Comparison of ENCODE assay signal across 22 cellular contexts in the genomic region with DNA sequence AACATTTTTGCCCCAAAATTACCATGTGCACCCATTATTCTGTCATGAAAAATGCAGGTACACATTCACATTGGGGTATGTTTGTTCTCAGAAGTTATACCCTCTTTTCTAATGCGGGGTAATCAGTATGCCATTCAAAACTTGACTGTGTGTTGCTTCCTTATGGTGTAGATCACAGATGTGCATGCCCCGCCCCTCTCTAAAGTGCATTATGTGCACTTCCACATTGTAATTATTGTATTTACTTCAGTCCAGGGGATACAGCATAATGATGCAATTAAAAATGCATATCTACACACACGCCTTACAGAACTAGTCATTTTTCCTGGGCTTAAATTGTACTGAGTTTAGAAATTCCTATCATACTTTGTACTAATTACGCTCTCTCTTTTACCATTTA. TPM values are rescaled to one million over a fixed set of nuclear protein-coding genes. Genes with fewer than 3 reads are reported as not detected.
A peak's percentile ranks its signal among the peaks of the same experiment; 100 is the strongest.
DNase-seq lines count a peak whose midpoint lies in the region; ATAC-seq, FAIRE-seq and TF ChIP-seq lines count a peak whose summit lies in the region.
"Had no signal": no experiment of that assay in that cellular context is flagged by ENCODE, and none has a peak within 500 bp of the region (broad histone marks: within the 10 kb centered on the region; RNA-seq: fewer than 3 reads in every experiment).

No MANE protein-coding gene starts in this region.

- H3K27me3 ChIP-seq in GM12878 (replicated peaks in 1 of 2; ENCODE audit: control insufficient read depth in 2 of 2, insufficient read depth in 2 of 2, low read length in 1 of 2) (no peaks in the 10 kb centered on the region; a peak in 1 of 4 replicates), small intestine (ENCODE audit: control insufficient read depth in 2 of 2, insufficient read depth in 2 of 2, low read length in 2 of 2) (no peaks in the 10 kb centered on the region)

- ATAC-seq in GM12878 (peak; percentile 42), mucosa of descending colon (peak; percentile 80)
- ATAC-seq in activated T-helper 17 cell treated with anti-CD3 and anti-CD28 coated beads, Interleukin-2, amount 50 U/mL, for 72 hours (replicated peaks), result no peak
- ATAC-seq: HCT116 had no signal

- H3K27ac ChIP-seq in GM12878 (ENCODE audit: control insufficient read depth, insufficient read depth), result no peak overlapping the region
- no peak overlapping the region for H3K27ac ChIP-seq in small intestine (ENCODE audit: low read depth in 1 of 2, low read length in 1 of 2)
- H3K27ac ChIP-seq: GM23248 had no signal

- H3K4me3 ChIP-seq in GM12878 (no peak overlapping the region), mucosa of descending colon (no peak overlapping the region), small intestine (ENCODE audit: low read depth in 1 of 2, low read length in 2 of 2) (no peak overlapping the region)
- H3K4me3 ChIP-seq: GM23248 had no signal

- H3K9me3 ChIP-seq in GM12878 (replicated peaks; ENCODE audit: control insufficient read depth, insufficient read depth, low read length) (no peaks in the 10 kb centered on the region), mucosa of descending colon (no peaks in the 10 kb centered on the region), small intestine (ENCODE audit: control insufficient read depth, low read depth) (no peaks in the 10 kb centered on the region)

- intact Hi-C loops in GM12878 (cut with micrococcal nuclease; ENCODE audit: unreplicated experiment) (no loop called here), mucosa of descending colon (cut with DNase I, micrococcal nuclease) (no loop called here)

- FAIRE-seq in GM12878 (lab: Jason Lieb, UNC), result no peak
- no peak for FAIRE-seq in small intestine (lab: Jason Lieb, UNC)
- FAIRE-seq: GM12892 had no signal

- 51% methylated on average over 4 of the region's 4 CpGs for WGBS in GM12878 (ENCODE audit: insufficient coverage, insufficient replicate concordance, low lambda C conversion rate, missing lambda C conversion rate)
- WGBS in small intestine, 3 donors, result 74 to 87% (median 76%) methylated on average over 4 of the region's 4 CpGs

- H3K27ac Mint-ChIP-seq in immature natural killer cell, result no peak overlapping the region
- no peak overlapping the region for H3K27ac Mint-ChIP-seq in activated T-helper 17 cell treated with anti-CD3 and anti-CD28 coated beads, Interleukin-2, amount 50 U/mL, for 72 hours
- H3K27ac Mint-ChIP-seq: CD4-positive, alpha-beta memory T cell; H9 had no signal

- H2AFZ ChIP-seq in GM12878 (ENCODE audit: control insufficient read depth, low read depth, low read length), result no peak overlapping the region
- H2AFZ ChIP-seq: GM23248 had no signal

- TF ChIP-seq RAD21 in GM12878 (IDR thresholded peaks at IDR 0.05; ENCODE audit: insufficient read depth, low read depth, low read length), result no peak

- TF ChIP-seq POLR2A in GM12878 (IDR thresholded peaks at IDR 0.05; ENCODE audit: low read depth, low read length), result no peak

- CTCF ChIA-PET in GM12878 (lab: Yijun Ruan, JAX), result no interaction called here

- H3K27me3 Mint-ChIP-seq in immature natural killer cell (ENCODE audit: low read depth in 3 of 3), result peaks cover 0 to 4% (median 0%) of the 10 kb centered on the region in 3 donors
- peaks cover 11% of the 10 kb centered on the region for H3K27me3 Mint-ChIP-seq in activated T-helper 17 cell treated with anti-CD3 and anti-CD28 coated beads, Interleukin-2, amount 50 U/mL, for 72 hours

- H3K36me3 ChIP-seq in GM12878 (ENCODE audit: control insufficient read depth in 2 of 2, insufficient read depth in 2 of 2, low read length in 1 of 2), result no peaks in the 10 kb centered on the region
- H3K36me3 ChIP-seq in mucosa of descending colon (ENCODE audit: low read depth), result no peaks in the 10 kb centered on the region
- H3K36me3 ChIP-seq in small intestine (ENCODE audit: control insufficient read depth in 2 of 2, insufficient read depth in 2 of 2, low read length in 2 of 2), result no peaks in the 10 kb centered on the region

- no peak overlapping the region for H3K4me3 Mint-ChIP-seq in immature natural killer cell
- H3K4me3 Mint-ChIP-seq in activated T-helper 17 cell treated with anti-CD3 and anti-CD28 coated beads, Interleukin-2, amount 50 U/mL, for 72 hours, result no peak overlapping the region
- H3K4me3 Mint-ChIP-seq: CD4-positive, alpha-beta memory T cell; H9 had no signal

- H3K4me1 ChIP-seq in GM12878 (ENCODE audit: control insufficient read depth, insufficient read depth, low read length) (no peaks in the 10 kb centered on the region), mucosa of descending colon (ENCODE audit: low read depth) (peaks cover 10% of the 10 kb centered on the region), small intestine (ENCODE audit: control insufficient read depth in 2 of 2, insufficient read depth in 1 of 2, low read depth in 1 of 2, low read length in 1 of 2) (no peaks in the 10 kb centered on the region)

- H3K9me3 Mint-ChIP-seq in immature natural killer cell, result no peaks in the 10 kb centered on the region
- no peaks in the 10 kb centered on the region for H3K9me3 Mint-ChIP-seq in activated T-helper 17 cell treated with anti-CD3 and anti-CD28 coated beads, Interleukin-2, amount 50 U/mL, for 72 hours
- H3K9me3 Mint-ChIP-seq: CD4-positive, alpha-beta memory T cell; H9 had no signal

- RAD21 ChIA-PET in GM12878 (lab: Charles Lee; ENCODE audit: unreplicated experiment), result no interaction called here

- no peaks in the 10 kb centered on the region for H3K36me3 Mint-ChIP-seq in immature natural killer cell
- no peaks in the 10 kb centered on the region for H3K36me3 Mint-ChIP-seq in activated T-helper 17 cell treated with anti-CD3 and anti-CD28 coated beads, Interleukin-2, amount 50 U/mL, for 72 hours (ENCODE audit: low read depth)
- H3K36me3 Mint-ChIP-seq: CD4-positive, alpha-beta memory T cell had no signal

- DNase-seq in NCI-H69 (lab: John Stamatoyannopoulos, UW) (peak; percentile 67), GM12878 (ENCODE audit: low read depth, low spot score) (no peak), mucosa of descending colon (peak in 1 of 3 donors; percentile 78), small intestine (peak; percentile 12), immature natural killer cell (no peak), NCI-H774 (lab: John Stamatoyannopoulos, UW) (no peak), amniotic stem cell (lab: John Stamatoyannopoulos, UW) (no peak)
- DNase-seq: C1 segment of cervical spinal cord; Calu3; CD4-positive, alpha-beta memory T cell; COR-L47; DMS53; DMS79 treated with DMSO at 0.1 percent for 48 hours; GF-D8; GM23248; H9 had no signal

- H3K4me2 ChIP-seq in GM12878 (ENCODE audit: control insufficient read depth, insufficient read depth), result no peak overlapping the region

- no peak overlapping the region for H3K9ac ChIP-seq in GM12878 (ENCODE audit: control insufficient read depth, insufficient read depth, low read length)
- H3K9ac ChIP-seq: GM23248 had no signal

- no peaks in the 10 kb centered on the region for H3K4me1 Mint-ChIP-seq in immature natural killer cell
- peaks cover 5% of the 10 kb centered on the region for H3K4me1 Mint-ChIP-seq in activated T-helper 17 cell treated with anti-CD3 and anti-CD28 coated beads, Interleukin-2, amount 50 U/mL, for 72 hours
- H3K4me1 Mint-ChIP-seq: H9 had no signal

- POLR2A ChIA-PET in GM12878 (lab: Charles Lee), result no interaction called here

- no peaks in the 10 kb centered on the region for H4K20me1 ChIP-seq in GM12878 (ENCODE audit: control insufficient read depth, insufficient read depth)

- H3K79me2 ChIP-seq in GM12878 (ENCODE audit: control insufficient read depth, insufficient read depth, low read length), result no peaks in the 10 kb centered on the region

- TF ChIP-seq CTCF in GM12878 (IDR thresholded peaks at IDR 0.05 in 2 of 3, conservative IDR thresholded peaks at IDR 0.05 in 1 of 3; ENCODE audit: control insufficient read depth in 2 of 3, extremely low read depth in 1 of 3, insufficient read depth in 1 of 3, low read depth in 3 of 3, low read length in 3 of 3) (no peak), mucosa of descending colon (IDR thresholded peaks at IDR 0.05) (no peak)

- SMC1A ChIA-PET in GM12878 (lab: Charles Lee; ENCODE audit: uncharacterized antibody, unreplicated experiment), result no interaction called here

- BruUV-seq in GM12878 (replicated peaks; lab: Mats Ljungman, UMichigan), result no TSS peak

- in situ Hi-C loops in GM12878 (cut with MboI), result no loop called here

- TF ChIP-seq EP300 in GM12878 (IDR thresholded peaks at IDR 0.05; ENCODE audit: borderline replicate concordance in 1 of 2, control insufficient read depth in 1 of 2, low read depth in 2 of 2, low read length in 2 of 2), result no peak

TF ChIP-seq in GM12878, 131 proteins besides CTCF, POLR2A, EP300 and RAD21 (continues in another document):
- TF ChIP-seq NR2C2 (IDR thresholded peaks at IDR 0.05; ENCODE audit: borderline replicate concordance, control insufficient read depth, insufficient read length, low read depth) (no peak), USF1 (IDR thresholded peaks at IDR 0.05; ENCODE audit: borderline replicate concordance, extremely low read length, insufficient read depth, low read depth, low read length) (no peak), CBFB (IDR thresholded peaks at IDR 0.05; ENCODE audit: low read depth) (no peak)

RNA-seq across cellular contexts. Expression of gene SLC9A2, which starts 48.8 kb away (rescaled TPM):
- 0.73 and 2.1 TPM in 2 replicates for total RNA-seq in GM12878 (2013; cell fraction: nucleolus; rRNA removed)
- total RNA-seq in GM12878 (2014; rRNA removed) (0.85 and 0.87 TPM in 2 replicates), GM12878 (2014; rRNA removed; fragmentation: Illumina TruSeq; extraction: Trizol) (0.76 and 1.2 TPM in 2 replicates), GM12878 (2021) (0.80 and 1.2 TPM in 2 replicates), mucosa of descending colon (10 to 100 TPM; 32.2 to 92.9 (median 67.1) TPM)
- 0.08 TPM for polyA plus RNA-seq in GM12878 (2011; ENCODE audit: low read depth)
- polyA plus RNA-seq in GM12878 (2011; rRNA removed) (0.81 and 0.99 TPM in 2 replicates), GM12878 (2014; fragmentation: Illumina TruSeq; extraction: Trizol) (1.00 and 1.2 TPM in 2 replicates), GM12878 (2014; fragmentation: Nextera tagmentation; extraction: Ambion mirVana) (under 1 TPM; 0.13 to 0.26 TPM), GM12878 (2014; rRNA removed) (1.2 and 2.0 TPM in 2 replicates), GM12878 (2016; fragmentation: Nextera tagmentation; extraction: Ambion mirVana) (under 1 TPM; 0.29 to 0.70 TPM), small intestine (1 to 10 TPM; 1.4 to 4.7 (median 3.5) TPM), immature natural killer cell (not detected)
- polyA plus RNA-seq in GM12878 (2011; cell fraction: cytosol; rRNA removed), result 0.35 and 0.36 TPM in 2 replicates
- polyA plus RNA-seq in GM12878 (2011; cell fraction: nucleus; rRNA removed), result 0.88 and 1.4 TPM in 2 replicates
- polyA plus RNA-seq in GM12878 (2012), result 0.13 and 0.15 TPM in 2 replicates
- polyA minus RNA-seq in GM12878 (2011; rRNA and poly(A)+ RNA removed), result 0.67 and 1.1 TPM in 2 replicates
- polyA minus RNA-seq in GM12878 (2011; cell fraction: cytosol; rRNA and poly(A)+ RNA removed), result 0.31 and 0.40 TPM in 2 replicates
- polyA minus RNA-seq in GM12878 (2011; cell fraction: nucleus; rRNA and poly(A)+ RNA removed), result 0.85 and 2.1 TPM in 2 replicates
- total RNA-seq in activated T-helper 17 cell treated with anti-CD3 and anti-CD28 coated beads, Interleukin-2, amount 50 U/mL, for 72 hours, result not detected
- total RNA-seq: A673; CD4-positive, alpha-beta memory T cell; G401; GM23248 had no signal
- polyA plus RNA-seq: BJ; CD4-positive, alpha-beta memory T cell; GM23248 had no signal

Comparison
In these comparisons a context has a peak if more than half of its experiments do, and no peak if none do; other contexts are left out.
1. DNase-seq: peak in NCI-H69 (single experiment) and small intestine (single experiment); none in GM12878 (single experiment), immature natural killer cell (0 of 3), NCI-H774 (single experiment) and amniotic stem cell (single experiment).
2. RNA of gene SLC9A2, which starts 48.8 kb away (total RNA-seq): 32.2 to 92.9 TPM in mucosa of descending colon; 0.73 to 2.1 TPM in GM12878 and not detected in activated T-helper 17 cell treated with anti-CD3 and anti-CD28 coated beads, Interleukin-2, amount 50 U/mL, for 72 hours; every median in the first group is over 10 times any median in the second.